Comparison of ENCODE assay signal across 12 cellular contexts in the genomic region with DNA sequence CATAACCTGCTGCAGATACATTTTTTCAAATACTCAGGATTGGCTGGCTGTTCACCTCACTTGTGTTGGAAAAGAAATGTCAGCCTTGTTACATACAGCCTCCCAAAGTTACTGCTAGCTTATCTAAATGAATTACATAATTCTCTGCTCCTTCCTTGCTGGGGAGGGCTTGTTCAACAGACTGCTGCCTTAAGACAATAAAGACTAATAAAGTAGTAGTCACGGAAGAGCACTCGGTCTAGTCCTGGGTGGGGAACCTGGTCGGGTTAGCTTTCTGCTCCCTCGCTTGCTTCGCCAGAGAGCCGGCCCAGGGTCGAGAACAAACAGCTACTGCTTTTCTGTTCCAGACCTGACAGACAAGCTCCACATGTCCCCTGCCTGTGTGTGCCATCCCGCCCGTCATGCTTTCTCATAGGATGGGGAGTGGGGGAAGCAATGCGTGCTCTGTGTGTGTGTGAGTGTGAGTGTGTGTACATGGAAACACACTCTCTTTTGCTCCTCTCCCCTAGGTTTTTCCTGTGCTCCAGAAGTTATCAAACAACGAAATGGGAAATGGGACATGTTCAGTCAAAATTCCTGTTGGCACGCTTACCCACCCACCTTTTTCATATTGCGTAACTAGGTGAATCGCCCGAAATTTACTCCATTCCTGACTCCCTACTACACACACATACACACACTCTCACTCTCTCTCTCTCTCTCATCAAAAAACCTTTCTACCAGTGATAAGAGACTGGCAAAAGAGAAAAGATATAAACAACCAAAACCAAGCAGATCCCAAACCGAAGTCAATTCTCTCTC. TPM values are rescaled to one million over a fixed set of nuclear protein-coding genes. Genes with fewer than 3 reads are reported as not detected.
A peak's percentile ranks its signal among the peaks of the same experiment; 100 is the strongest.
DNase-seq lines count a peak whose midpoint lies in the region; ATAC-seq and TF ChIP-seq lines count a peak whose summit lies in the region.
"Had no signal": no experiment of that assay in that cellular context is flagged by ENCODE, and none has a peak within 500 bp of the region (broad histone marks: within the 10 kb centered on the region; RNA-seq: fewer than 3 reads in every experiment).

No MANE protein-coding gene starts in this region.

- H3K4me3 ChIP-seq in HUES6 (ENCODE audit: low read depth, low read length) (peak overlapping the region; percentile 68), breast epithelium (peak overlapping the region; percentile 48 to 80 (median 67)), skeletal muscle satellite cell (ENCODE audit: low read length) (no peak overlapping the region)

- no peak overlapping the region for H3K27ac ChIP-seq in HUES6 (ENCODE audit: low read depth, low read length)
- no peak overlapping the region for H3K27ac ChIP-seq in breast epithelium
- H3K27ac ChIP-seq: left lung had no signal

- H3K27me3 ChIP-seq in HUES6 (ENCODE audit: control insufficient read depth, insufficient read depth, low read length) (peaks cover 29% of the 10 kb centered on the region), breast epithelium (no peaks in the 10 kb centered on the region), skeletal muscle satellite cell (ENCODE audit: control insufficient read depth, insufficient read depth, low read length) (peaks cover 32% of the 10 kb centered on the region)

- DNase-seq in breast epithelium (ENCODE audit: low spot score in 2 of 2) (no peak), medulla oblongata (ENCODE audit: extremely low spot score) (peak; percentile 3), NCI-H2196 treated with DMSO at 0.1 percent for 48 hours (lab: John Stamatoyannopoulos, UW; ENCODE audit: unreplicated experiment) (no peak), inferior parietal cortex (ENCODE audit: extremely low spot score) (no peak)
- DNase-seq: cerebellar nuclear complex, DND-41 had no signal

- peaks cover 5% of the 10 kb centered on the region; the same call in 1 of the 2 replicates for H3K9me3 ChIP-seq in HUES6 (ENCODE audit: control insufficient read depth, insufficient read depth, low read depth, low read length)
- no peaks in the 10 kb centered on the region for H3K9me3 ChIP-seq in breast epithelium
- no peaks in the 10 kb centered on the region for H3K9me3 ChIP-seq in skeletal muscle satellite cell (replicated peaks; ENCODE audit: low read length)
- H3K9me3 ChIP-seq: left lung had no signal

- peak overlapping the region; percentile 98 for H3K4me2 ChIP-seq in skeletal muscle satellite cell (ENCODE audit: low read length)

- ATAC-seq in GM21526 (IDR thresholded peaks at IDR 0.05; ENCODE audit: low FRiP score, unreplicated experiment) = no peak
- no peak for ATAC-seq in HG03039 (IDR thresholded peaks at IDR 0.05; ENCODE audit: unreplicated experiment)

- no peak for TF ChIP-seq CTCF in breast epithelium (IDR thresholded peaks at IDR 0.05)

- intact Hi-C loops in breast epithelium (cut with DNase I; ENCODE audit: low total_unique reads) = no loop called here

- H3K36me3 ChIP-seq in HUES6 (ENCODE audit: control insufficient read depth, insufficient read depth, low read length) (no peaks in the 10 kb centered on the region), breast epithelium (no peaks in the 10 kb centered on the region), skeletal muscle satellite cell (ENCODE audit: insufficient read depth, low read length) (no peaks in the 10 kb centered on the region)
- H3K36me3 ChIP-seq: left lung had no signal

- TF ChIP-seq POLR2A in breast epithelium (IDR thresholded peaks at IDR 0.05) = no peak

- H3K9ac ChIP-seq in HUES6 (ENCODE audit: low read length) (no peak overlapping the region), skeletal muscle satellite cell (ENCODE audit: low read depth, low read length) (no peak overlapping the region)

- H3K4me1 ChIP-seq in HUES6 (ENCODE audit: control insufficient read depth, insufficient read depth, low read length) = no peaks in the 10 kb centered on the region
- no peaks in the 10 kb centered on the region for H3K4me1 ChIP-seq in breast epithelium
- H3K4me1 ChIP-seq in skeletal muscle satellite cell (ENCODE audit: control insufficient read depth, insufficient read depth, low read length) = peaks cover 5% of the 10 kb centered on the region

RNA-seq across cellular contexts. Expression of gene NPY1R, which starts 1.4 kb away (rescaled TPM):
- total RNA-seq in breast epithelium = 10 to 100 TPM; 46.8 to 61.0 (median 55.8) TPM
- under 0.01 TPM in 1 of 2 replicates, not detected in the other for total RNA-seq in skeletal muscle satellite cell (2012; rRNA removed)
- total RNA-seq: M059J had no signal

RNA-seq across cellular contexts. Expression of gene NPY5R, which starts 12.7 kb away (rescaled TPM):
- 1 to 10 TPM; 1.6 to 4.6 (median 1.6) TPM for total RNA-seq in breast epithelium
- not detected in 2 replicates for total RNA-seq in skeletal muscle satellite cell (2012; rRNA removed)
- total RNA-seq: M059J had no signal
